ENCODE assay signal across 1 cellular context in genomic region chr12:106645074-106645421, GRCh38.
A peak's percentile ranks its signal among the peaks of the same experiment; 100 is the strongest.
TF ChIP-seq lines count a peak whose summit lies in the region.

No MANE protein-coding gene starts in this region.

TF ChIP-seq in HepG2, 621 proteins besides CTCF, POLR2A, EP300 and RAD21 (continued from another document):
- TF ChIP-seq ZNF567 (CRISPR knock-in tag; IDR thresholded peaks at IDR 0.05; ENCODE audit: borderline replicate concordance) (no peak), SOX6 (IDR thresholded peaks at IDR 0.05) (no peak), SOX6 (CRISPR knock-in tag; IDR thresholded peaks at IDR 0.05) (peak; percentile 86), HNF1B (CRISPR knock-in tag; IDR thresholded peaks at IDR 0.05) (no peak)
